ENCODE assay signal across 25 cellular contexts in genomic region chr2:229768235-229768634, GRCh38. TPM values are rescaled to one million over a fixed set of nuclear protein-coding genes. Genes with fewer than 3 reads are reported as not detected.
"Had no signal": no experiment of that assay in that cellular context is flagged by ENCODE, and none has a peak within 500 bp of the region (broad histone marks: within the 10 kb centered on the region; RNA-seq: fewer than 3 reads in every experiment).

No MANE protein-coding gene starts in this region.

- H3K27ac Mint-ChIP-seq: activated CD8-positive, alpha-beta T cell treated with anti-CD3 and anti-CD28 coated beads, Interleukin-2, amount 10 ng/mL, durations not matched to agents 7 days and 5 days; activated naive CD4-positive, alpha-beta T cell treated with anti-CD3 and anti-CD28 coated beads for 36 hours; activated naive CD8-positive, alpha-beta T cell; activated T-cell treated with anti-CD3 and anti-CD28 coated beads, Interleukin-2, amount 50 U/mL, for 24 hours; T-helper 17 cell; WTC11 had no signal

- H3K9me3 Mint-ChIP-seq: activated naive CD4-positive, alpha-beta T cell treated with anti-CD3 and anti-CD28 coated beads for 36 hours; activated T-cell treated with anti-CD3 and anti-CD28 coated beads, Interleukin-2, amount 50 U/mL, for 24 hours had no signal

- H3K4me3 Mint-ChIP-seq: activated CD8-positive, alpha-beta T cell treated with anti-CD3 and anti-CD28 coated beads, Interleukin-2, amount 10 ng/mL, durations not matched to agents 7 days and 5 days; activated naive CD4-positive, alpha-beta T cell treated with anti-CD3 and anti-CD28 coated beads for 36 hours; activated naive CD8-positive, alpha-beta T cell; activated T-cell treated with anti-CD3 and anti-CD28 coated beads, Interleukin-2, amount 50 U/mL, for 24 hours; T-helper 17 cell; WTC11 had no signal

- H3K4me1 Mint-ChIP-seq: T-helper 17 cell had no signal

- ATAC-seq: activated CD8-positive, alpha-beta T cell treated with anti-CD3 and anti-CD28 coated beads, Interleukin-2, amount 10 ng/mL, durations not matched to agents 7 days and 5 days; K562; T-helper 17 cell; WTC11 had no signal

- H3K27me3 Mint-ChIP-seq: activated naive CD8-positive, alpha-beta T cell; activated T-cell treated with anti-CD3 and anti-CD28 coated beads, Interleukin-2, amount 50 U/mL, for 24 hours; T-helper 17 cell had no signal

- DNase-seq: activated CD4-positive, alpha-beta T cell treated with anti-CD3 and anti-CD28 coated beads for 48 hours; activated CD4-positive, alpha-beta T cell treated with anti-CD3 and anti-CD28 coated beads, Interleukin-2, amount 50 U/mL, for 4 hours; activated CD4-positive, CD25-positive, alpha-beta regulatory T cell treated with anti-CD3 and anti-CD28 coated beads, Interleukin-2, amount 50 U/mL, for 72 hours; activated CD8-positive, alpha-beta memory T cell treated with anti-CD3 and anti-CD28 coated beads, Interleukin-2, amount 50 U/mL, for 48 hours; activated CD8-positive, alpha-beta T cell treated with anti-CD3 and anti-CD28 coated beads, Interleukin-2, amount 10 ng/mL, durations not matched to agents 7 days and 5 days; activated gamma-delta T cell; activated naive CD4-positive, alpha-beta T cell treated with anti-CD3 and anti-CD28 coated beads for 36 hours; activated T-cell treated with anti-CD3 and anti-CD28 coated beads, Interleukin-2, amount 50 U/mL, for 24 hours; central memory CD4-positive, alpha-beta T cell; Karpas-422; NCI-H1048; NCI-H1417; NCI-H1930; NCI-H2171 treated with DMSO at 0.1 percent for 48 hours; NCI-H345; NCI-H510A; NCI-H526 treated with DMSO at 0.1 percent for 48 hours; NCI-H82; SIG-M5; T-helper 17 cell; T-helper 9 cell had no signal

- FAIRE-seq: K562 had no signal

- H3K4me3 ChIP-seq: K562 had no signal

RNA-seq across cellular contexts. Expression of gene DNER, which starts 53.9 kb away (rescaled TPM):
- total RNA-seq: activated CD8-positive, alpha-beta T cell treated with anti-CD3 and anti-CD28 coated beads, Interleukin-2, amount 10 ng/mL, durations not matched to agents 7 days and 5 days; activated naive CD4-positive, alpha-beta T cell treated with anti-CD3 and anti-CD28 coated beads for 36 hours; K562; OCI-LY7 had no signal
